12 cellular contexts compared by ENCODE assay signal in the genomic region with DNA sequence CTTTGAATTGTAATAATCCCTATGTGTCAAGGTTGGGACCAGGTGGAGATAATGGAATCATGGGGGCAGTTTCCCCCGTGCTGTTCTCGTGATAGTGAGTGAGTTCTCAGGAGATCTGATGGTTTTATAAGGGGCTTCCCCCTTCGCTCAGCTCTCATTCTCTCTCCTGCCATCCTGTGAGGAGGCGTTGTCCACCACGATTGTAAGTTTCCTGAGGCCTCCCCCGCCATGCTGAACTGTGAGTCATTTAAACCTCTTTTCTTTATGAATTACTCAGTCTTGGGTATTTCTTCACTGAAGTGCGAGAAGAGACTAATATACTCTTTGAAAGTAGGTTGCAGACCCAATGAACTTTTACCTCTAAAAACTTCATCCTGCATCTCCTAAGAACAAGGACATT. TPM values are rescaled to one million over a fixed set of nuclear protein-coding genes. Genes with fewer than 3 reads are reported as not detected.
DNase-seq lines count a peak whose midpoint lies in the region; ATAC-seq, FAIRE-seq and TF ChIP-seq lines count a peak whose summit lies in the region.
"Had no signal": no experiment of that assay in that cellular context is flagged by ENCODE, and none has a peak within 500 bp of the region (broad histone marks: within the 10 kb centered on the region; RNA-seq: fewer than 3 reads in every experiment).

No MANE protein-coding gene starts in this region.

- no peak overlapping the region for H3K4me3 Mint-ChIP-seq in activated naive CD4-positive, alpha-beta T cell treated with anti-CD3 and anti-CD28 coated beads for 36 hours
- H3K4me3 Mint-ChIP-seq in activated naive CD4-positive, alpha-beta T cell treated with anti-CD3 and anti-CD28 coated beads, Interleukin-2, amount 10 ng/mL, durations not matched to agents 7 days and 5 days, result no peak overlapping the region
- no peak overlapping the region for H3K4me3 Mint-ChIP-seq in activated naive CD4-positive, alpha-beta T cell treated with anti-CD3 and anti-CD28 coated beads, Interleukin-2, amount 50 U/mL, for 24 hours
- peak overlapping the region; percentile 35 to 37 for H3K4me3 Mint-ChIP-seq in stimulated activated naive CD8-positive, alpha-beta T cell treated with anti-CD3 and anti-CD28 coated beads, Interleukin-15, amount 100 ng/mL, for 72 hours

- peaks cover 6% of the 10 kb centered on the region for H3K9me3 Mint-ChIP-seq in activated naive CD4-positive, alpha-beta T cell treated with anti-CD3 and anti-CD28 coated beads for 36 hours
- no peaks in the 10 kb centered on the region for H3K9me3 Mint-ChIP-seq in activated naive CD4-positive, alpha-beta T cell treated with anti-CD3 and anti-CD28 coated beads, Interleukin-2, amount 10 ng/mL, durations not matched to agents 7 days and 5 days
- no peaks in the 10 kb centered on the region for H3K9me3 Mint-ChIP-seq in activated naive CD4-positive, alpha-beta T cell treated with anti-CD3 and anti-CD28 coated beads, Interleukin-2, amount 50 U/mL, for 24 hours
- peaks cover 13 to 22% of the 10 kb centered on the region in 2 donors for H3K9me3 Mint-ChIP-seq in stimulated activated naive CD8-positive, alpha-beta T cell treated with anti-CD3 and anti-CD28 coated beads, Interleukin-15, amount 100 ng/mL, for 72 hours

- no peak for FAIRE-seq in D721Med (lab: Jason Lieb, UNC)

- peaks cover 32% of the 10 kb centered on the region for H3K27me3 Mint-ChIP-seq in activated naive CD4-positive, alpha-beta T cell treated with anti-CD3 and anti-CD28 coated beads for 36 hours (ENCODE audit: low read depth)
- H3K27me3 Mint-ChIP-seq in activated naive CD4-positive, alpha-beta T cell treated with anti-CD3 and anti-CD28 coated beads, Interleukin-2, amount 10 ng/mL, durations not matched to agents 7 days and 5 days, result peaks cover 22% of the 10 kb centered on the region
- H3K27me3 Mint-ChIP-seq in activated naive CD4-positive, alpha-beta T cell treated with anti-CD3 and anti-CD28 coated beads, Interleukin-2, amount 50 U/mL, for 24 hours, result peaks cover 19% of the 10 kb centered on the region
- H3K27me3 Mint-ChIP-seq in stimulated activated naive CD8-positive, alpha-beta T cell treated with anti-CD3 and anti-CD28 coated beads, Interleukin-15, amount 100 ng/mL, for 72 hours, result peaks cover 35% of the 10 kb centered on the region

- intact Hi-C loops in activated naive CD4-positive, alpha-beta T cell treated with anti-CD3 and anti-CD28 coated beads for 36 hours (cut with micrococcal nuclease), result loop anchor here (1.0 kb wide), 2 partner anchors 29 to 61 kb away; no protein-coding TSS in a partner anchor

- CTCF ChIA-PET in activated naive CD4-positive, alpha-beta T cell treated with anti-CD3 and anti-CD28 coated beads for 36 hours (lab: Charles Lee), result no interaction called here
- CTCF ChIA-PET in activated naive CD4-positive, alpha-beta T cell treated with anti-CD3 and anti-CD28 coated beads, Interleukin-2, amount 10 ng/mL, durations not matched to agents 7 days and 5 days (lab: Charles Lee), result no interaction called here

- peak overlapping the region; percentile 79 for H3K27ac Mint-ChIP-seq in activated naive CD4-positive, alpha-beta T cell treated with anti-CD3 and anti-CD28 coated beads for 36 hours
- H3K27ac Mint-ChIP-seq in activated naive CD4-positive, alpha-beta T cell treated with anti-CD3 and anti-CD28 coated beads, Interleukin-2, amount 10 ng/mL, durations not matched to agents 7 days and 5 days, result no peak overlapping the region
- H3K27ac Mint-ChIP-seq in activated naive CD4-positive, alpha-beta T cell treated with anti-CD3 and anti-CD28 coated beads, Interleukin-2, amount 50 U/mL, for 24 hours, result peak overlapping the region; percentile 8
- peak overlapping the region; percentile 72 to 75 for H3K27ac Mint-ChIP-seq in stimulated activated naive CD8-positive, alpha-beta T cell treated with anti-CD3 and anti-CD28 coated beads, Interleukin-15, amount 100 ng/mL, for 72 hours

- DNase-seq in activated naive CD4-positive, alpha-beta T cell treated with anti-CD3 and anti-CD28 coated beads for 36 hours, result peak; percentile 83
- no peak for DNase-seq in activated naive CD4-positive, alpha-beta T cell treated with anti-CD3 and anti-CD28 coated beads, Interleukin-2, amount 10 ng/mL, durations not matched to agents 7 days and 5 days
- DNase-seq in stimulated activated CD4-positive, alpha-beta T cell treated with anti-CD3 and anti-CD28 coated beads, Interleukin-1b, Interleukin-23, amount 100 ng/mL, for 48 hours, result peak; percentile 83
- peak; percentile 38 to 79 for DNase-seq in stimulated activated naive CD8-positive, alpha-beta T cell treated with anti-CD3 and anti-CD28 coated beads, Interleukin-15, amount 100 ng/mL, for 72 hours
- DNase-seq in D721Med (ENCODE audit: insufficient read length, low spot score) (no peak), EL (no peak)
- DNase-seq: AML-193, left ventricle myocardium inferior, testis had no signal

- TF ChIP-seq CTCF in D721Med (IDR thresholded peaks at IDR 0.05; ENCODE audit: insufficient read depth, missing control alignments), result no peak

- no peaks in the 10 kb centered on the region for H3K36me3 Mint-ChIP-seq in activated naive CD4-positive, alpha-beta T cell treated with anti-CD3 and anti-CD28 coated beads for 36 hours (ENCODE audit: low read depth)
- no peaks in the 10 kb centered on the region for H3K36me3 Mint-ChIP-seq in activated naive CD4-positive, alpha-beta T cell treated with anti-CD3 and anti-CD28 coated beads, Interleukin-2, amount 10 ng/mL, durations not matched to agents 7 days and 5 days
- no peaks in the 10 kb centered on the region for H3K36me3 Mint-ChIP-seq in activated naive CD4-positive, alpha-beta T cell treated with anti-CD3 and anti-CD28 coated beads, Interleukin-2, amount 50 U/mL, for 24 hours

- peak; percentile 90 for ATAC-seq in stimulated activated naive CD8-positive, alpha-beta T cell treated with anti-CD3 and anti-CD28 coated beads, Interleukin-15, amount 100 ng/mL, for 72 hours
- no peak for ATAC-seq in GM18907 (IDR thresholded peaks at IDR 0.05; ENCODE audit: unreplicated experiment)

- peaks cover 44% of the 10 kb centered on the region for H3K4me1 Mint-ChIP-seq in activated naive CD4-positive, alpha-beta T cell treated with anti-CD3 and anti-CD28 coated beads for 36 hours (ENCODE audit: low read depth)
- H3K4me1 Mint-ChIP-seq in activated naive CD4-positive, alpha-beta T cell treated with anti-CD3 and anti-CD28 coated beads, Interleukin-2, amount 10 ng/mL, durations not matched to agents 7 days and 5 days, result no peaks in the 10 kb centered on the region
- peaks cover 15% of the 10 kb centered on the region for H3K4me1 Mint-ChIP-seq in activated naive CD4-positive, alpha-beta T cell treated with anti-CD3 and anti-CD28 coated beads, Interleukin-2, amount 50 U/mL, for 24 hours
- peaks cover 53% of the 10 kb centered on the region for H3K4me1 Mint-ChIP-seq in stimulated activated naive CD8-positive, alpha-beta T cell treated with anti-CD3 and anti-CD28 coated beads, Interleukin-15, amount 100 ng/mL, for 72 hours

RNA-seq across cellular contexts. Expression of gene KCNG1, which starts 39.2 kb away (rescaled TPM):
- under 1 TPM; 0.29 to 0.59 TPM for total RNA-seq in activated naive CD4-positive, alpha-beta T cell treated with anti-CD3 and anti-CD28 coated beads for 36 hours
- total RNA-seq: T-helper 2 cell treated with Interferon-gamma antibody and Interleukin-4, amounts not matched to agents 100 ng/mL and 5 ng/mL, for 36 hours had no signal

Comparison
In these comparisons a context has a peak if more than half of its experiments do, and no peak if none do; other contexts are left out.
1. DNase-seq: peak in activated naive CD4-positive, alpha-beta T cell treated with anti-CD3 and anti-CD28 coated beads for 36 hours (single experiment), stimulated activated CD4-positive, alpha-beta T cell treated with anti-CD3 and anti-CD28 coated beads, Interleukin-1b, Interleukin-23, amount 100 ng/mL, for 48 hours (single experiment) and stimulated activated naive CD8-positive, alpha-beta T cell treated with anti-CD3 and anti-CD28 coated beads, Interleukin-15, amount 100 ng/mL, for 72 hours (2 of 2); none in activated naive CD4-positive, alpha-beta T cell treated with anti-CD3 and anti-CD28 coated beads, Interleukin-2, amount 10 ng/mL, durations not matched to agents 7 days and 5 days (single experiment), D721Med (single experiment) and EL (single experiment).
2. H3K4me3 Mint-ChIP-seq: peak in stimulated activated naive CD8-positive, alpha-beta T cell treated with anti-CD3 and anti-CD28 coated beads, Interleukin-15, amount 100 ng/mL, for 72 hours (2 of 2); none in activated naive CD4-positive, alpha-beta T cell treated with anti-CD3 and anti-CD28 coated beads for 36 hours (single experiment), activated naive CD4-positive, alpha-beta T cell treated with anti-CD3 and anti-CD28 coated beads, Interleukin-2, amount 10 ng/mL, durations not matched to agents 7 days and 5 days (single experiment) and activated naive CD4-positive, alpha-beta T cell treated with anti-CD3 and anti-CD28 coated beads, Interleukin-2, amount 50 U/mL, for 24 hours (single experiment).